In the genomic region with DNA sequence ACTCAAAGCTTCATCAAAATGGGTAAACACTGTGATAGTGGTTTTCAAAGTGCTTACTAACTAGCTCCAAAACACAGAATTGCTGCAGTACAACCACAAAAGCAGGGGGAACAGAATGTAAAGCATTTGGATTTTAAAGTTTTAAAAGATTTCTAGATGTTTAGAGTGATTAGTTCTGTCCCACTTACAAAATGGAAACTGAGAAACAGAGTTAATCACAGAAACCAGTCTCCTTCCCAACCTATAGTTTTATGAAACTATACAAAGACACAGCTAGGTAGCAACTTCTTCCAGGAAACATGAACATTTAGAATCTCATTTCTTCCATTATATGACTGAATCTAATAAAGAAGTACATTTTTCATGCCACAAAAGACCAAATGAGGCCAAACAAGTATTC, we compare ENCODE assay signal across 24 cellular contexts.
"Had no signal": no experiment of that assay in that cellular context is flagged by ENCODE, and none has a peak within 500 bp of the region (broad histone marks: within the 10 kb centered on the region; RNA-seq: fewer than 3 reads in every experiment).

No MANE protein-coding gene starts in this region.

- H3K27me3 ChIP-seq: right atrium auricular region, upper lobe of left lung had no signal

- H3K4me1 ChIP-seq: gastrocnemius medialis, lower lobe of right lung, prostate gland, right atrium auricular region, tibial nerve, upper lobe of left lung had no signal

- H3K4me3 Mint-ChIP-seq: naive thymus-derived CD8-positive, alpha-beta T cell; nephron progenitor cell had no signal

- H3K4me3 ChIP-seq: coronary artery, gastrocnemius medialis, lower lobe of right lung, prostate gland, right atrium auricular region, smooth muscle cell, thoracic aorta, tibial nerve, upper lobe of left lung had no signal

- H3K4me2 ChIP-seq: smooth muscle cell had no signal

- ATAC-seq: esophagus mucosa; gastrocnemius medialis; left ventricle myocardium superior; lower lobe of right lung; naive thymus-derived CD8-positive, alpha-beta T cell; sciatic nerve had no signal

- H3K9me3 ChIP-seq: gastrocnemius medialis, lower lobe of right lung, prostate gland, right atrium auricular region, thoracic aorta, tibial nerve, upper lobe of left lung had no signal

- H3K27ac ChIP-seq: coronary artery, gastrocnemius medialis, lower lobe of right lung, prostate gland, right atrium auricular region, thoracic aorta, tibial nerve, upper lobe of left lung had no signal

- H3K9me3 Mint-ChIP-seq: naive thymus-derived CD8-positive, alpha-beta T cell; nephron progenitor cell had no signal

- DNase-seq: foreskin fibroblast; gastrocnemius medialis; head of caudate nucleus; left ventricle myocardium superior; lower lobe of right lung; naive thymus-derived CD8-positive, alpha-beta T cell; nephron progenitor cell; nucleus accumbens; stimulated activated CD4-positive, alpha-beta T cell treated with anti-CD3 and anti-CD28 coated beads, Interleukin-12 subunit alpha, Interleukin-12 subunit beta, amount 100 ng/mL, for 4 hours; stimulated activated CD4-positive, alpha-beta T cell treated with anti-CD3 and anti-CD28 coated beads, Interleukin-1b, Interleukin-23, amount 100 ng/mL, for 48 hours; stimulated activated CD4-positive, alpha-beta T cell treated with anti-CD3 and anti-CD28 coated beads, Interleukin-4, amount 100 ng/mL, for 1 hour; stimulated activated CD8-positive, alpha-beta memory T cell treated with anti-CD3 and anti-CD28 coated beads, Interleukin-4, amount 100 ng/mL, for 48 hours; stimulated activated naive CD4-positive, alpha-beta T cell; upper lobe of left lung had no signal

- H3K27ac Mint-ChIP-seq: naive thymus-derived CD8-positive, alpha-beta T cell had no signal

- FAIRE-seq: keratinocyte, urothelium cell line had no signal

- H3K36me3 ChIP-seq: gastrocnemius medialis, lower lobe of right lung, prostate gland, right atrium auricular region, thoracic aorta, tibial nerve, upper lobe of left lung had no signal
